In genomic region chr20:44733341-44734069, GRCh38 we compare ENCODE assay signal across 8 cellular contexts.
DNase-seq lines count a peak whose midpoint lies in the region; ATAC-seq and TF ChIP-seq lines count a peak whose summit lies in the region.

No MANE protein-coding gene starts in this region.

- H3K4me3 ChIP-seq in GM12865 (ENCODE audit: low read depth, low read length), result no peak overlapping the region

- peak; percentile 92 for TF ChIP-seq CTCF in 22Rv1 (IDR thresholded peaks at IDR 0.05)
- peak; percentile 91 for TF ChIP-seq CTCF in GM12865 (IDR thresholded peaks at IDR 0.05; ENCODE audit: insufficient read depth, low read depth, low read length, missing control alignments)

- no peak overlapping the region for H3K27ac ChIP-seq in 22Rv1

- no peak for ATAC-seq in GM21528 (IDR thresholded peaks at IDR 0.05; ENCODE audit: low FRiP score, unreplicated experiment)

- DNase-seq in GM12865 (ENCODE audit: low read depth), result peak; percentile 76
- peak; percentile 58 for DNase-seq in NCI-H2171 treated with DMSO at 0.1 percent for 48 hours (lab: John Stamatoyannopoulos, UW)
- peak; percentile 64 to 73 for DNase-seq in activated CD4-positive, alpha-beta T cell treated with anti-CD3 and anti-CD28 coated beads, Interleukin-2, amount 50 U/mL, for 48 hours
- DNase-seq in ecto neural progenitor cell (ENCODE audit: low spot score), result peak; percentile 75
- peak; percentile 84 for DNase-seq in medulla oblongata (ENCODE audit: extremely low spot score)
- peak; percentile 28 for DNase-seq in stimulated activated CD8-positive, alpha-beta memory T cell treated with anti-CD3 and anti-CD28 coated beads, Interleukin-4, amount 100 ng/mL, for 24 hours (ENCODE audit: low read depth)

Comparison
In these comparisons a context has a peak if more than half of its experiments do, and no peak if none do; other contexts are left out.
1. DNase-seq: peak in every context shown above with its lines; median percentile 84 in medulla oblongata; 76 in GM12865; 75 in ecto neural progenitor cell; 68 in activated CD4-positive, alpha-beta T cell treated with anti-CD3 and anti-CD28 coated beads, Interleukin-2, amount 50 U/mL, for 48 hours; 58 in NCI-H2171 treated with DMSO at 0.1 percent for 48 hours; 28 in stimulated activated CD8-positive, alpha-beta memory T cell treated with anti-CD3 and anti-CD28 coated beads, Interleukin-4, amount 100 ng/mL, for 24 hours.